13 cellular contexts compared by ENCODE assay signal in genomic region chr14:61566537-61567225, GRCh38.
DNase-seq lines count a peak whose midpoint lies in the region; ATAC-seq and TF ChIP-seq lines count a peak whose summit lies in the region.
"Had no signal": no experiment of that assay in that cellular context is flagged by ENCODE, and none has a peak within 500 bp of the region (broad histone marks: within the 10 kb centered on the region; RNA-seq: fewer than 3 reads in every experiment).

No MANE protein-coding gene starts in this region.

- TF ChIP-seq CTCF in HFFc6 (IDR thresholded peaks at IDR 0.05) (no peak), astrocyte of the spinal cord (IDR thresholded peaks at IDR 0.05; ENCODE audit: low read depth, low read length) (no peak), left lung (IDR thresholded peaks at IDR 0.05) (no peak)

- H3K9me3 ChIP-seq in left lung = no peaks in the 10 kb centered on the region

- intact Hi-C loops in left lung (cut with DNase I) = loop anchor here in 1 of 2 donors (10.0 kb wide), 2 partner anchors 92 to 128 kb away; partner anchors contain the start of gene HIF1A

- in situ Hi-C loops in astrocyte of the spinal cord (cut with HindIII; ENCODE audit: low sequenced_read_pairs) = no loop called here

- H3K4me1 Mint-ChIP-seq in HFFc6 (ENCODE audit: low read depth) = peaks cover 94% of the 10 kb centered on the region

- peak overlapping the region; percentile 63 for H3K4me3 Mint-ChIP-seq in HFFc6
- H3K4me3 Mint-ChIP-seq: T-helper 2 cell treated with Interferon-gamma antibody and Interleukin-4, amounts not matched to agents 5 μg/mL and 100 μg/mL, for 36 hours had no signal

- peak overlapping the region; percentile 96 for H3K27ac Mint-ChIP-seq in HFFc6
- H3K27ac Mint-ChIP-seq: T-helper 2 cell treated with Interferon-gamma antibody and Interleukin-4, amounts not matched to agents 5 μg/mL and 100 μg/mL, for 36 hours had no signal

- peaks cover 1% of the 10 kb centered on the region for H3K27me3 Mint-ChIP-seq in HFFc6 (ENCODE audit: insufficient read depth)

- H3K4me3 ChIP-seq in astrocyte of the spinal cord (ENCODE audit: low read depth, low read length) (no peak overlapping the region), left lung (no peak overlapping the region)
- H3K4me3 ChIP-seq: GM12878 had no signal

- no peaks in the 10 kb centered on the region for H3K9me3 Mint-ChIP-seq in HFFc6
- H3K9me3 Mint-ChIP-seq: CD4-positive, CD25-positive, alpha-beta regulatory T cell had no signal

- peaks cover 39 to 98% of the 10 kb centered on the region in 2 donors for H3K4me1 ChIP-seq in left lung

- H3K27ac ChIP-seq in left lung = peak overlapping the region; percentile 77 to 88

- H3K27me3 ChIP-seq in left lung = no peaks in the 10 kb centered on the region

- ATAC-seq in left lung (no peak), HG03457 (IDR thresholded peaks at IDR 0.05; ENCODE audit: unreplicated experiment) (no peak)
- ATAC-seq: GM12878 had no signal

- DNase-seq in A172 (ENCODE audit: low spot score) (peak; percentile 69), HFFc6 (peak; percentile 48), astrocyte of the spinal cord (ENCODE audit: low read depth, low spot score) (peak; percentile 74), left lung (no peak), HuH-7.5 (ENCODE audit: low spot score) (no peak), OCI-M1 (lab: John Stamatoyannopoulos, UW) (no peak), NAMALWA (ENCODE audit: low spot score) (no peak)
- DNase-seq: activated effector memory CD4-positive, alpha-beta T cell treated with Interleukin-2 at 50 U/mL for 16 hours; CD4-positive, CD25-positive, alpha-beta regulatory T cell; effector CD4-positive, alpha-beta T cell had no signal

- H3K36me3 ChIP-seq in left lung = no peaks in the 10 kb centered on the region

- H3K36me3 Mint-ChIP-seq in HFFc6 (ENCODE audit: low read depth) = no peaks in the 10 kb centered on the region

Comparison
In these comparisons a context has a peak if more than half of its experiments do, and no peak if none do; other contexts are left out.
1. DNase-seq: peak in A172 (single experiment), HFFc6 (single experiment) and astrocyte of the spinal cord (single experiment); none in left lung (0 of 2), HuH-7.5 (single experiment), OCI-M1 (single experiment) and NAMALWA (single experiment).